ENCODE assay signal across 12 cellular contexts in genomic region chr3:63724987-63725386, GRCh38.
A peak's percentile ranks its signal among the peaks of the same experiment; 100 is the strongest.
DNase-seq lines count a peak whose midpoint lies in the region; ATAC-seq and TF ChIP-seq lines count a peak whose summit lies in the region.
"Had no signal": no experiment of that assay in that cellular context is flagged by ENCODE, and none has a peak within 500 bp of the region (broad histone marks: within the 10 kb centered on the region; RNA-seq: fewer than 3 reads in every experiment).

No MANE protein-coding gene starts in this region.

- ATAC-seq in GM18505 (IDR thresholded peaks at IDR 0.05; ENCODE audit: unreplicated experiment) (no peak), HG03095 (IDR thresholded peaks at IDR 0.05; ENCODE audit: unreplicated experiment) (no peak)

- peak in 1 of 2 experiments; percentile 85; a peak in 2 of 4 replicates for TF ChIP-seq EP300 in SK-N-SH (IDR thresholded peaks at IDR 0.05; ENCODE audit: borderline replicate concordance in 1 of 2, low read depth in 1 of 2, low read length in 1 of 2)

- no peaks in the 10 kb centered on the region for H3K27me3 Mint-ChIP-seq in progenitor cell of endocrine pancreas

- H3K9me3 Mint-ChIP-seq in progenitor cell of endocrine pancreas (ENCODE audit: low read depth): peaks cover 16% of the 10 kb centered on the region

- H3K27me3 ChIP-seq in SK-N-SH (ENCODE audit: insufficient read depth): no peaks in the 10 kb centered on the region

- H3K4me3 Mint-ChIP-seq in progenitor cell of endocrine pancreas (ENCODE audit: low read depth): no peak overlapping the region

- H3K4me3 ChIP-seq in SK-N-SH (ENCODE audit: low read depth in 2 of 2, low read length in 1 of 2): no peak overlapping the region
- H3K4me3 ChIP-seq in fibroblast of the aortic adventitia (ENCODE audit: low read depth, low read length): no peak overlapping the region
- H3K4me3 ChIP-seq: skin epidermis had no signal

- no peak overlapping the region for H3K9ac ChIP-seq in SK-N-SH

- H3F3A ChIP-seq in SK-N-SH (replicated peaks; ENCODE audit: insufficient read depth): peaks cover 7% of the 10 kb centered on the region

- H3K4me2 ChIP-seq in SK-N-SH: 0 out of 2 replicates have a peak overlapping the region, but pooled peaks have one; percentile 31

- 9% methylated on average over 3 of the region's 3 CpGs for WGBS in SK-N-SH (ENCODE audit: low lambda C conversion rate)

- no peaks in the 10 kb centered on the region for H3K9me3 ChIP-seq in SK-N-SH

- DNase-seq in GM03348 (ENCODE audit: low spot score): peak; percentile 93
- peak; percentile 7 for DNase-seq in SK-N-SH
- DNase-seq in fibroblast of the aortic adventitia (ENCODE audit: low read depth): peak; percentile 89
- DNase-seq in progenitor cell of endocrine pancreas (ENCODE audit: low spot score, unreplicated experiment): no peak
- DNase-seq in C1 segment of cervical spinal cord (lab: John Stamatoyannopoulos, UW): no peak
- no peak for DNase-seq in HT-29 (ENCODE audit: low spot score)
- DNase-seq: activated gamma-delta T cell, NCI-H1417 treated with DMSO at 0.1 percent for 48 hours, OCI-M1 had no signal

- TF ChIP-seq CTCF in SK-N-SH (IDR thresholded peaks at IDR 0.05) (no peak), fibroblast of the aortic adventitia (IDR thresholded peaks at IDR 0.05; ENCODE audit: insufficient read depth, low read length) (no peak), progenitor cell of endocrine pancreas (IDR thresholded peaks at IDR 0.05; ENCODE audit: unreplicated experiment) (no peak)

- no peaks in the 10 kb centered on the region for H3K36me3 ChIP-seq in SK-N-SH (replicated peaks in 1 of 2; ENCODE audit: control insufficient read depth in 1 of 2, insufficient read depth in 2 of 2, low read length in 1 of 2)

- CTCF ChIA-PET in SK-N-SH (lab: Yijun Ruan, JAX): no interaction called here

- H3K9me2 ChIP-seq in SK-N-SH: no peaks in the 10 kb centered on the region

- POLR2A ChIA-PET in SK-N-SH (lab: Yijun Ruan, JAX): no interaction called here

- H4K20me1 ChIP-seq in SK-N-SH (ENCODE audit: insufficient read depth): no peaks in the 10 kb centered on the region

- no peak overlapping the region for H2AFZ ChIP-seq in SK-N-SH (ENCODE audit: low read depth)

- peak overlapping the region; percentile 94 for H3K27ac Mint-ChIP-seq in progenitor cell of endocrine pancreas

- peaks cover 16% of the 10 kb centered on the region for H3K4me1 Mint-ChIP-seq in progenitor cell of endocrine pancreas (ENCODE audit: low read depth)

- no peaks in the 10 kb centered on the region; a peak in 1 of 4 replicates for H3K4me1 ChIP-seq in SK-N-SH (ENCODE audit: control insufficient read depth in 1 of 2, insufficient read depth in 2 of 2, low read depth in 1 of 2, low read length in 1 of 2)

- no peaks in the 10 kb centered on the region for H3K79me2 ChIP-seq in SK-N-SH (ENCODE audit: insufficient read depth)

- no peaks in the 10 kb centered on the region for H3K36me3 Mint-ChIP-seq in progenitor cell of endocrine pancreas (ENCODE audit: insufficient read depth)

- TF ChIP-seq RAD21 in SK-N-SH (IDR thresholded peaks at IDR 0.05; ENCODE audit: low read length): no peak

- H3K27ac ChIP-seq in SK-N-SH (ENCODE audit: low read depth in 2 of 2, low read length in 1 of 2): no peak overlapping the region
- H3K27ac ChIP-seq: skin epidermis had no signal

- no peak for TF ChIP-seq POLR2A in GM18505 (IDR thresholded peaks at IDR 0.05; ENCODE audit: borderline replicate concordance, extremely low read depth, insufficient read depth, insufficient read length)

TF ChIP-seq in SK-N-SH, 30 proteins besides CTCF, POLR2A, EP300 and RAD21:
- TF ChIP-seq NRF1 (IDR thresholded peaks at IDR 0.05; ENCODE audit: low read depth, low read length) (no peak), POLR2AphosphoS5 (IDR thresholded peaks at IDR 0.05; ENCODE audit: low read depth, low read length) (peak; percentile 35; the same call in 1 of the 2 replicates), MAX (IDR thresholded peaks at IDR 0.05; ENCODE audit: low read depth) (0 out of 2 replicates have a peak, but pooled peaks have one; percentile 14), TCF12 (IDR thresholded peaks at IDR 0.05) (peak; percentile 91), FOXJ3 (CRISPR knock-in tag; IDR thresholded peaks at IDR 0.05) (no peak), RXRA (IDR thresholded peaks at IDR 0.05; ENCODE audit: borderline replicate concordance, low read depth) (peak; percentile 17; the same call in 1 of the 2 replicates), TEAD4 (IDR thresholded peaks at IDR 0.05; ENCODE audit: borderline replicate concordance, insufficient read depth) (peak; percentile 73), FOSL2 (IDR thresholded peaks at IDR 0.05; ENCODE audit: borderline replicate concordance, low read depth) (peak; percentile 85), NFIC (IDR thresholded peaks at IDR 0.05; ENCODE audit: borderline replicate concordance) (peak; percentile 78), MEF2A (IDR thresholded peaks at IDR 0.05; ENCODE audit: borderline replicate concordance, low read depth) (no peak; the same call in 1 of the 2 replicates), JUND (IDR thresholded peaks at IDR 0.05) (peak; percentile 75), RFX5 (IDR thresholded peaks at IDR 0.05; ENCODE audit: low read length) (no peak), SMC3 (IDR thresholded peaks at IDR 0.05; ENCODE audit: low read depth, low read length) (no peak), SIN3A (IDR thresholded peaks at IDR 0.05; ENCODE audit: borderline replicate concordance, low read depth, low read length) (no peak)
- TF ChIP-seq, protein P1, sequence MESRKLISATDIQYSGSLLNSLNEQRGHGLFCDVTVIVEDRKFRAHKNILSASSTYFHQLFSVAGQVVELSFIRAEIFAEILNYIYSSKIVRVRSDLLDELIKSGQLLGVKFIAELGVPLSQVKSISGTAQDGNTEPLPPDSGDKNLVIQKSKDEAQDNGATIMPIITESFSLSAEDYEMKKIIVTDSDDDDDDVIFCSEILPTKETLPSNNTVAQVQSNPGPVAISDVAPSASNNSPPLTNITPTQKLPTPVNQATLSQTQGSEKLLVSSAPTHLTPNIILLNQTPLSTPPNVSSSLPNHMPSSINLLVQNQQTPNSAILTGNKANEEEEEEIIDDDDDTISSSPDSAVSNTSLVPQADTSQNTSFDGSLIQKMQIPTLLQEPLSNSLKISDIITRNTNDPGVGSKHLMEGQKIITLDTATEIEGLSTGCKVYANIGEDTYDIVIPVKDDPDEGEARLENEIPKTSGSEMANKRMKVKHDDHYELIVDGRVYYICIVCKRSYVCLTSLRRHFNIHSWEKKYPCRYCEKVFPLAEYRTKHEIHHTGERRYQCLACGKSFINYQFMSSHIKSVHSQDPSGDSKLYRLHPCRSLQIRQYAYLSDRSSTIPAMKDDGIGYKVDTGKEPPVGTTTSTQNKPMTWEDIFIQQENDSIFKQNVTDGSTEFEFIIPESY (IDR thresholded peaks at IDR 0.05; ENCODE audit: borderline replicate concordance, low read depth): 0 out of 2 replicates have a peak, but pooled peaks have one; percentile 13
- TF ChIP-seq, protein P2, sequence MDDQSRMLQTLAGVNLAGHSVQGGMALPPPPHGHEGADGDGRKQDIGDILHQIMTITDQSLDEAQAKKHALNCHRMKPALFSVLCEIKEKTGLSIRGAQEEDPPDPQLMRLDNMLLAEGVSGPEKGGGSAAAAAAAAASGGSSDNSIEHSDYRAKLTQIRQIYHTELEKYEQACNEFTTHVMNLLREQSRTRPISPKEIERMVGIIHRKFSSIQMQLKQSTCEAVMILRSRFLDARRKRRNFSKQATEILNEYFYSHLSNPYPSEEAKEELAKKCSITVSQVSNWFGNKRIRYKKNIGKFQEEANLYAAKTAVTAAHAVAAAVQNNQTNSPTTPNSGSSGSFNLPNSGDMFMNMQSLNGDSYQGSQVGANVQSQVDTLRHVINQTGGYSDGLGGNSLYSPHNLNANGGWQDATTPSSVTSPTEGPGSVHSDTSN (IDR thresholded peaks at IDR 0.05): peak; percentile 70
- TF ChIP-seq, protein P3, sequence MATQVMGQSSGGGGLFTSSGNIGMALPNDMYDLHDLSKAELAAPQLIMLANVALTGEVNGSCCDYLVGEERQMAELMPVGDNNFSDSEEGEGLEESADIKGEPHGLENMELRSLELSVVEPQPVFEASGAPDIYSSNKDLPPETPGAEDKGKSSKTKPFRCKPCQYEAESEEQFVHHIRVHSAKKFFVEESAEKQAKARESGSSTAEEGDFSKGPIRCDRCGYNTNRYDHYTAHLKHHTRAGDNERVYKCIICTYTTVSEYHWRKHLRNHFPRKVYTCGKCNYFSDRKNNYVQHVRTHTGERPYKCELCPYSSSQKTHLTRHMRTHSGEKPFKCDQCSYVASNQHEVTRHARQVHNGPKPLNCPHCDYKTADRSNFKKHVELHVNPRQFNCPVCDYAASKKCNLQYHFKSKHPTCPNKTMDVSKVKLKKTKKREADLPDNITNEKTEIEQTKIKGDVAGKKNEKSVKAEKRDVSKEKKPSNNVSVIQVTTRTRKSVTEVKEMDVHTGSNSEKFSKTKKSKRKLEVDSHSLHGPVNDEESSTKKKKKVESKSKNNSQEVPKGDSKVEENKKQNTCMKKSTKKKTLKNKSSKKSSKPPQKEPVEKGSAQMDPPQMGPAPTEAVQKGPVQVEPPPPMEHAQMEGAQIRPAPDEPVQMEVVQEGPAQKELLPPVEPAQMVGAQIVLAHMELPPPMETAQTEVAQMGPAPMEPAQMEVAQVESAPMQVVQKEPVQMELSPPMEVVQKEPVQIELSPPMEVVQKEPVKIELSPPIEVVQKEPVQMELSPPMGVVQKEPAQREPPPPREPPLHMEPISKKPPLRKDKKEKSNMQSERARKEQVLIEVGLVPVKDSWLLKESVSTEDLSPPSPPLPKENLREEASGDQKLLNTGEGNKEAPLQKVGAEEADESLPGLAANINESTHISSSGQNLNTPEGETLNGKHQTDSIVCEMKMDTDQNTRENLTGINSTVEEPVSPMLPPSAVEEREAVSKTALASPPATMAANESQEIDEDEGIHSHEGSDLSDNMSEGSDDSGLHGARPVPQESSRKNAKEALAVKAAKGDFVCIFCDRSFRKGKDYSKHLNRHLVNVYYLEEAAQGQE (IDR thresholded peaks at IDR 0.05; ENCODE audit: low read depth, low read length): no peak

Comparison
In these comparisons a context has a peak if more than half of its experiments do, and no peak if none do; other contexts are left out.
1. DNase-seq: peak in GM03348 (single experiment), SK-N-SH (single experiment) and fibroblast of the aortic adventitia (single experiment); none in progenitor cell of endocrine pancreas (single experiment), C1 segment of cervical spinal cord (0 of 14) and HT-29 (single experiment).